In the genomic region with DNA sequence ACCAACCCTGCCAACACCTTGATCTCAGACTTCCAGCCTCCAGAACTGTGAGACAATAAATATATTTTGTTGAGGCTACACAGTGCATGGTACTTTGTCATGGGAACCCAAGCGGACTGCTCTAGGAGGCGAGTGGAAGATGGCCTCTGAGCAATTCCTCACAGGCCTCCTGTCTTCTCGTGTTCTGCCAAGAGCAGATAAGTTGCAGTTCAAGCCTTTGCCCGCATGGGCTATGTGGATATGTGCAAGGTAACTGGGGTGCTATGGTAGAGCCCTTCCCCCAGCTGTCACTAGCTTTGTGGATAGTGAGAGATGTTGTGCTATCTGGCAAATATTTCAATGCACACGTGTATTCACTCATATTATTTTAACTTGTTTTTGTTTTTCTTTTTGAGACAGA, we compare ENCODE assay signal across 15 cellular contexts.
DNase-seq lines count a peak whose midpoint lies in the region; TF ChIP-seq lines count a peak whose summit lies in the region.
"Had no signal": no experiment of that assay in that cellular context is flagged by ENCODE, and none has a peak within 500 bp of the region (broad histone marks: within the 10 kb centered on the region; RNA-seq: fewer than 3 reads in every experiment).

No MANE protein-coding gene starts in this region.

- peaks cover under 1% of the 10 kb centered on the region; the same call in 1 of the 2 replicates for H3K4me1 ChIP-seq in H9 (ENCODE audit: insufficient read depth, low read length)
- no peaks in the 10 kb centered on the region for H3K4me1 ChIP-seq in breast epithelium
- no peaks in the 10 kb centered on the region for H3K4me1 ChIP-seq in vagina
- H3K4me1 ChIP-seq in osteoblast (ENCODE audit: insufficient read depth, low read length) = no peaks in the 10 kb centered on the region
- H3K4me1 ChIP-seq: Caco-2 had no signal

- H2BK15ac ChIP-seq in H9 (ENCODE audit: low read depth, low read length) = no peak overlapping the region

- H3K56ac ChIP-seq in H9 (ENCODE audit: insufficient read length, low read depth, low read length) = peak overlapping the region; percentile 79

- no peak overlapping the region for H3K27ac Mint-ChIP-seq in H9
- H3K27ac Mint-ChIP-seq: CD4-positive, alpha-beta T cell had no signal

- TF ChIP-seq CTCF in GM12864 (IDR thresholded peaks at IDR 0.05; ENCODE audit: low read depth, low read length, missing control alignments) (peak; percentile 23), H9 (conservative IDR thresholded peaks at IDR 0.05) (no peak), WERI-Rb-1 (IDR thresholded peaks at IDR 0.05; ENCODE audit: low read depth, low read length) (0 out of 2 replicates have a peak, but pooled peaks have one; percentile 4), breast epithelium (IDR thresholded peaks at IDR 0.05) (no peak), vagina (IDR thresholded peaks at IDR 0.05) (no peak), osteoblast (IDR thresholded peaks at IDR 0.05; ENCODE audit: extremely low read depth, low read depth, low read length) (no peak)

- intact Hi-C loops in breast epithelium (cut with DNase I; ENCODE audit: low total_unique reads) = no loop called here
- intact Hi-C loops in vagina (cut with DNase I) = no loop called here

- H2AFZ ChIP-seq in H9 (ENCODE audit: low read length) (no peak overlapping the region), osteoblast (ENCODE audit: low read length) (no peak overlapping the region)

- H3K23me2 ChIP-seq in H9 (ENCODE audit: insufficient read length, low read depth, low read length, poor library complexity, severe bottlenecking) = peaks cover 2% of the 10 kb centered on the region

- no peak overlapping the region for H2AK5ac ChIP-seq in H9 (ENCODE audit: insufficient read length, low read length)

- no peak overlapping the region for H3K4me3 Mint-ChIP-seq in H9
- H3K4me3 Mint-ChIP-seq: CD4-positive, alpha-beta T cell had no signal

- H4K8ac ChIP-seq in H9 (replicated peaks; ENCODE audit: insufficient read length, low read depth, low read length) = no peak overlapping the region

- H3K23ac ChIP-seq in H9 (ENCODE audit: insufficient read length, low read depth, low read length) = no peak overlapping the region

- H4K5ac ChIP-seq in H9 (ENCODE audit: insufficient read length, low read depth, low read length) = no peak overlapping the region

- H3K79me1 ChIP-seq in H9 (ENCODE audit: insufficient read depth, low read depth, low read length, poor library complexity, severe bottlenecking) = no peaks in the 10 kb centered on the region

- no peak overlapping the region for H3K27ac ChIP-seq in H9 (ENCODE audit: insufficient read length, low read depth, low read length)
- no peak overlapping the region for H3K27ac ChIP-seq in WERI-Rb-1
- H3K27ac ChIP-seq in breast epithelium = no peak overlapping the region
- no peak overlapping the region for H3K27ac ChIP-seq in vagina
- H3K27ac ChIP-seq in osteoblast (ENCODE audit: low read depth, low read length) = no peak overlapping the region
- H3K27ac ChIP-seq: C4-2B had no signal

- H3T11ph ChIP-seq in H9 (ENCODE audit: low read length) = no peak overlapping the region

- peaks cover 0 to 4% (median 0%) of the 10 kb centered on the region in 3 experiments; a peak in 2 of 7 replicates for H3K36me3 Mint-ChIP-seq in H9 (ENCODE audit: insufficient read depth in 1 of 3, low read depth in 3 of 3)

- no peak overlapping the region for H2BK20ac ChIP-seq in H9 (ENCODE audit: low read depth, low read length, poor library complexity, severe bottlenecking)

- H3K27me3 ChIP-seq in H9 (ENCODE audit: insufficient read depth, low read length) (no peaks in the 10 kb centered on the region), WERI-Rb-1 (ENCODE audit: insufficient read depth, low read depth, severe bottlenecking) (peaks cover 11% of the 10 kb centered on the region), breast epithelium (peaks cover 0 to 7% of the 10 kb centered on the region in 2 donors), vagina (no peaks in the 10 kb centered on the region), osteoblast (ENCODE audit: insufficient read depth, low read length) (no peaks in the 10 kb centered on the region)

- no peak overlapping the region for H4K91ac ChIP-seq in H9 (ENCODE audit: insufficient read length, low read depth, low read length)

- DNase-seq in GM12864 (ENCODE audit: low read depth) = no peak
- no peak for DNase-seq in H9
- no peak for DNase-seq in WERI-Rb-1
- DNase-seq in breast epithelium (ENCODE audit: low spot score in 2 of 2) = no peak
- DNase-seq in vagina (ENCODE audit: extremely low spot score in 2 of 2) = no peak
- no peak for DNase-seq in osteoblast (ENCODE audit: insufficient read length, low spot score, missing footprints)
- no peak for DNase-seq in NCI-H187 treated with DMSO at 0.1 percent for 48 hours (lab: John Stamatoyannopoulos, UW)
- DNase-seq: AML-193; Caco-2; CD4-positive, alpha-beta T cell; GDM1; HCEC 1CT; IMR-90; KBM-7 had no signal

- no peak for TF ChIP-seq POLR2A in breast epithelium (IDR thresholded peaks at IDR 0.05)
- no peak for TF ChIP-seq POLR2A in vagina (IDR thresholded peaks at IDR 0.05)

- H3K18ac ChIP-seq in H9 (ENCODE audit: insufficient read length, low read depth, low read length) = no peak overlapping the region

- no peaks in the 10 kb centered on the region for H3K9me3 ChIP-seq in H9 (ENCODE audit: control insufficient read depth, low read depth, low read length)
- no peaks in the 10 kb centered on the region for H3K9me3 ChIP-seq in WERI-Rb-1 (ENCODE audit: severe bottlenecking)
- H3K9me3 ChIP-seq in breast epithelium = no peaks in the 10 kb centered on the region
- no peaks in the 10 kb centered on the region for H3K9me3 ChIP-seq in vagina
- H3K9me3 ChIP-seq in osteoblast (ENCODE audit: low read depth, low read length) = no peaks in the 10 kb centered on the region
- H3K9me3 ChIP-seq: Caco-2 had no signal

- H3K4me2 ChIP-seq in H9 (ENCODE audit: insufficient read depth, insufficient read length, low read length) (no peak overlapping the region), osteoblast (ENCODE audit: insufficient read depth, low read length) (no peak overlapping the region)

- H4K20me1 ChIP-seq in H9 (ENCODE audit: control insufficient read depth, insufficient read depth, insufficient read length) = no peaks in the 10 kb centered on the region
- no peaks in the 10 kb centered on the region for H4K20me1 ChIP-seq in osteoblast (ENCODE audit: insufficient read depth, low read length)

- H2BK120ac ChIP-seq in H9 (ENCODE audit: low read depth, low read length, poor library complexity, severe bottlenecking) = no peak overlapping the region

- no peak overlapping the region for H3K4ac ChIP-seq in H9 (ENCODE audit: low read depth, low read length)

- H3K9ac ChIP-seq in H9 (ENCODE audit: extremely low read depth, insufficient read length, low read length) = no peak overlapping the region

- H3K14ac ChIP-seq in H9 (ENCODE audit: insufficient read depth, low read length) = no peak overlapping the region; the same call in 1 of the 2 replicates

- no peak overlapping the region for H3K4me3 ChIP-seq in GM12864 (ENCODE audit: low read depth, low read length)
- H3K4me3 ChIP-seq in WERI-Rb-1 (ENCODE audit: low read depth, low read length) = no peak overlapping the region
- H3K4me3 ChIP-seq in breast epithelium = no peak overlapping the region
- H3K4me3 ChIP-seq in vagina = no peak overlapping the region
- no peak overlapping the region for H3K4me3 ChIP-seq in osteoblast (ENCODE audit: insufficient read depth, low read length)

- no peak overlapping the region for H2BK12ac ChIP-seq in H9 (ENCODE audit: insufficient read length, low read depth, low read length)

- H3K36me3 ChIP-seq in WERI-Rb-1 = no peaks in the 10 kb centered on the region
- H3K36me3 ChIP-seq in breast epithelium = no peaks in the 10 kb centered on the region
- H3K36me3 ChIP-seq in vagina = no peaks in the 10 kb centered on the region
- no peaks in the 10 kb centered on the region for H3K36me3 ChIP-seq in osteoblast (ENCODE audit: insufficient read depth, low read length)

- H3K79me2 ChIP-seq in H9 (ENCODE audit: insufficient read depth, low read length) (no peaks in the 10 kb centered on the region), osteoblast (ENCODE audit: insufficient read depth, low read length) (no peaks in the 10 kb centered on the region)

- peaks cover under 1 to 8% of the 10 kb centered on the region in 2 experiments for H3K4me1 Mint-ChIP-seq in H9

- H2BK5ac ChIP-seq in H9 (ENCODE audit: insufficient read length, low read length) = no peak overlapping the region

- H3K27me3 Mint-ChIP-seq in H9 (ENCODE audit: low read depth) = no peaks in the 10 kb centered on the region; the same call in 1 of the 2 replicates
- H3K27me3 Mint-ChIP-seq: CD4-positive, alpha-beta T cell had no signal

- no CpG with 5 or more reads among the region's 5 CpGs for WGBS in H9 (ENCODE audit: extremely low coverage, insufficient read length, low lambda C conversion rate)

- H3K9me3 Mint-ChIP-seq in H9 = peaks cover 65 to 66% of the 10 kb centered on the region in 2 experiments
- H3K9me3 Mint-ChIP-seq: CD4-positive, alpha-beta T cell had no signal

Comparison
In these comparisons a context has a peak if more than half of its experiments do, and no peak if none do; other contexts are left out.
1. CTCF ChIP-seq: peak in GM12864 (single experiment) and WERI-Rb-1 (single experiment); none in H9 (single experiment), breast epithelium (0 of 3), vagina (0 of 3) and osteoblast (single experiment).